Comparison of ENCODE assay signal across 12 cellular contexts in the genomic region with DNA sequence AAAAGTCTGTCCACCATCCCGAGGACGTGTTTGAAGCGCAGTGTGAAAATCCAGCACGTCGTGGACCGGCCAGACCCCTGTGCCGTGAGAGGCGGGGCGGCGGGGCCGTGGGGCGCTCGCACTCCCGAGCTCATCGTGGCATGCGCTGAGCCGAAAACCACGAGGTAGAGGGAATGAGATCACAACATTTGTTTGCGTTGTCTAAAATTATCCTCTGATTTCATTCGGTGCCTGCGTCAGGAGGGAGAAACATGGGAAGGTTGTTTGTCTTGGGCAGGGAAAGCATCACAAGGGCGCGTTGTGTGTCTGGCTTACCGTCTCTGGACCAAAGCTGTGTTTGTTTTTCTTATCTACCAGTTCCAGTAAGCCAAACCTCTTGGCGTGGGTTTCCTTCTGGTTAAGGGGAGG.
DNase-seq lines count a peak whose midpoint lies in the region; ATAC-seq and TF ChIP-seq lines count a peak whose summit lies in the region.
"Had no signal": no experiment of that assay in that cellular context is flagged by ENCODE, and none has a peak within 500 bp of the region (broad histone marks: within the 10 kb centered on the region; RNA-seq: fewer than 3 reads in every experiment).

No MANE protein-coding gene starts in this region.

- no peak for ATAC-seq in HG03097 (IDR thresholded peaks at IDR 0.05; ENCODE audit: low FRiP score, unreplicated experiment)

- intact Hi-C loops in posterior vena cava (cut with DNase I), result no loop called here

- DNase-seq in AG08396 (ENCODE audit: low spot score), result peak; percentile 41
- peak; percentile 84 to 85 for DNase-seq in SHP77 (lab: John Stamatoyannopoulos, UW)
- DNase-seq in fibroblast of the aortic adventitia (ENCODE audit: low read depth), result peak; percentile 99
- DNase-seq in posterior vena cava (ENCODE audit: low spot score), result peak; percentile 93
- no peak for DNase-seq in caudate nucleus (lab: John Stamatoyannopoulos, UW)
- no peak for DNase-seq in AG08395 (ENCODE audit: low spot score)
- no peak for DNase-seq in AG20443 (ENCODE audit: low spot score)
- DNase-seq: activated T-cell treated with anti-CD3 and anti-CD28 coated beads, Interleukin-2, amount 50 U/mL, for 1 hour; EL; H9; spleen had no signal

- no peak for TF ChIP-seq CTCF in fibroblast of the aortic adventitia (IDR thresholded peaks at IDR 0.05; ENCODE audit: insufficient read depth, low read length)

- no peak overlapping the region for H3K27ac ChIP-seq in caudate nucleus (ENCODE audit: low read depth, low read length)
- H3K27ac ChIP-seq: spleen had no signal

- H3K4me3 ChIP-seq in fibroblast of the aortic adventitia (ENCODE audit: low read depth, low read length), result no peak overlapping the region
- H3K4me3 ChIP-seq: spleen had no signal

Comparison
In these comparisons a context has a peak if more than half of its experiments do, and no peak if none do; other contexts are left out.
1. DNase-seq: peak in AG08396 (single experiment), SHP77 (2 of 2), fibroblast of the aortic adventitia (single experiment) and posterior vena cava (single experiment); none in caudate nucleus (0 of 61), AG08395 (single experiment) and AG20443 (single experiment).